Comparison of ENCODE assay signal across 18 cellular contexts in genomic region chr1:221888801-221889200, GRCh38.
"Had no signal": no experiment of that assay in that cellular context is flagged by ENCODE, and none has a peak within 500 bp of the region (broad histone marks: within the 10 kb centered on the region; RNA-seq: fewer than 3 reads in every experiment).

No MANE protein-coding gene starts in this region.

- H3K27me3 ChIP-seq: hepatocyte, right atrium auricular region, testis, tibial nerve had no signal

- H3K4me3 ChIP-seq: hepatocyte, mucosa of descending colon, right atrium auricular region, smooth muscle cell, testis, tibial nerve had no signal

- H2AFZ ChIP-seq: hepatocyte had no signal

- H3K27ac ChIP-seq: hepatocyte, right atrium auricular region, testis, tibial nerve had no signal

- H3K9me3 ChIP-seq: mucosa of descending colon, right atrium auricular region, testis, tibial nerve had no signal

- ATAC-seq: esophagus mucosa; left colon; mucosa of descending colon; naive thymus-derived CD8-positive, alpha-beta T cell; stimulated activated effector memory CD8-positive, alpha-beta T cell treated with anti-CD3 and anti-CD28 coated beads, Interleukin-12 subunit alpha, Interleukin-12 subunit beta, amount 100 ng/mL, for 72 hours had no signal

- H3K79me2 ChIP-seq: hepatocyte had no signal

- H3K36me3 ChIP-seq: right atrium auricular region, tibial nerve had no signal

- H3K27ac Mint-ChIP-seq: stimulated activated effector memory CD8-positive, alpha-beta T cell treated with anti-CD3 and anti-CD28 coated beads, Interleukin-12 subunit alpha, Interleukin-12 subunit beta, amount 100 ng/mL, for 72 hours; stimulated activated naive CD8-positive, alpha-beta T cell treated with anti-CD3 and anti-CD28 coated beads, Interleukin-15, Interleukin-2, amounts not matched to agents 100 ng/mL and 50 ng/mL, for 24 hours had no signal

- DNase-seq: effector memory CD4-positive, alpha-beta T cell; foreskin fibroblast; head of caudate nucleus; left colon; mucosa of descending colon; naive thymus-derived CD8-positive, alpha-beta T cell; stimulated activated CD4-positive, alpha-beta T cell treated with anti-CD3 and anti-CD28 coated beads, Interleukin-4, amount 100 ng/mL, for 1 hour; stimulated activated CD8-positive, alpha-beta memory T cell treated with anti-CD3 and anti-CD28 coated beads, Interleukin-4, amount 100 ng/mL, for 48 hours; testis had no signal

- H3K36me3 Mint-ChIP-seq: naive thymus-derived CD8-positive, alpha-beta T cell; stimulated activated effector memory CD8-positive, alpha-beta T cell treated with anti-CD3 and anti-CD28 coated beads, Interleukin-12 subunit alpha, Interleukin-12 subunit beta, amount 100 ng/mL, for 72 hours had no signal

- H3K9me3 Mint-ChIP-seq: naive thymus-derived CD8-positive, alpha-beta T cell; neural crest cell; stimulated activated effector memory CD8-positive, alpha-beta T cell treated with anti-CD3 and anti-CD28 coated beads, Interleukin-12 subunit alpha, Interleukin-12 subunit beta, amount 100 ng/mL, for 72 hours; stimulated activated naive CD8-positive, alpha-beta T cell treated with anti-CD3 and anti-CD28 coated beads, Interleukin-15, Interleukin-2, amounts not matched to agents 100 ng/mL and 50 ng/mL, for 24 hours had no signal

- H3K4me1 Mint-ChIP-seq: neural crest cell had no signal

- H3K4me2 ChIP-seq: hepatocyte, smooth muscle cell had no signal

- FAIRE-seq: endometrium had no signal

- H3K4me3 Mint-ChIP-seq: naive thymus-derived CD8-positive, alpha-beta T cell; neural crest cell; stimulated activated effector memory CD8-positive, alpha-beta T cell treated with anti-CD3 and anti-CD28 coated beads, Interleukin-12 subunit alpha, Interleukin-12 subunit beta, amount 100 ng/mL, for 72 hours; stimulated activated naive CD8-positive, alpha-beta T cell treated with anti-CD3 and anti-CD28 coated beads, Interleukin-15, Interleukin-2, amounts not matched to agents 100 ng/mL and 50 ng/mL, for 24 hours had no signal
